11 cellular contexts compared by ENCODE assay signal in genomic region chr7:25029075-25029474, GRCh38. TPM values are rescaled to one million over a fixed set of nuclear protein-coding genes. Genes with fewer than 3 reads are reported as not detected.
DNase-seq lines count a peak whose midpoint lies in the region; ATAC-seq and TF ChIP-seq lines count a peak whose summit lies in the region.
"Had no signal": no experiment of that assay in that cellular context is flagged by ENCODE, and none has a peak within 500 bp of the region (broad histone marks: within the 10 kb centered on the region; RNA-seq: fewer than 3 reads in every experiment).

No MANE protein-coding gene starts in this region.

- no peak for TF ChIP-seq EP300 in esophagus muscularis mucosa (IDR thresholded peaks at IDR 0.05)

- H3K4me3 Mint-ChIP-seq in activated CD8-positive, alpha-beta T cell treated with anti-CD3 and anti-CD28 coated beads, Interleukin-2, amount 10 ng/mL, durations not matched to agents 7 days and 5 days: no peak overlapping the region

- H4K20me1 ChIP-seq in MM.1S (ENCODE audit: insufficient read depth, low read length): no peaks in the 10 kb centered on the region

- no peak for TF ChIP-seq POLR2A in esophagus muscularis mucosa (IDR thresholded peaks at IDR 0.05; ENCODE audit: low read depth)

- POLR2A ChIA-PET in activated CD8-positive, alpha-beta T cell treated with anti-CD3 and anti-CD28 coated beads, Interleukin-2, amount 10 ng/mL, durations not matched to agents 7 days and 5 days (lab: Charles Lee): interaction anchor here (0.9 to 1.1 kb wide), 2 partner anchors 50 to 63 kb away, joined by 3 to 4 read pairs; no protein-coding TSS in a partner anchor

- TF ChIP-seq CTCF in right atrium auricular region (IDR thresholded peaks at IDR 0.05) (no peak), esophagus muscularis mucosa (IDR thresholded peaks at IDR 0.05) (no peak), MM.1S (IDR thresholded peaks at IDR 0.05; ENCODE audit: low read length) (no peak)

- 60% methylated on average over 1 of the region's 1 CpG for WGBS in esophagus muscularis mucosa

- H3K27me3 Mint-ChIP-seq in activated CD8-positive, alpha-beta T cell treated with anti-CD3 and anti-CD28 coated beads, Interleukin-2, amount 10 ng/mL, durations not matched to agents 7 days and 5 days (ENCODE audit: low read depth): peaks cover 11% of the 10 kb centered on the region

- no peak overlapping the region for H3K4me2 ChIP-seq in MM.1S (ENCODE audit: low read depth, low read length)

- ATAC-seq in activated CD8-positive, alpha-beta T cell treated with anti-CD3 and anti-CD28 coated beads, Interleukin-2, amount 10 ng/mL, durations not matched to agents 7 days and 5 days: peak; percentile 67
- no peak for ATAC-seq in GM19324 (IDR thresholded peaks at IDR 0.05; ENCODE audit: low FRiP score, unreplicated experiment)

- peak overlapping the region; percentile 90 for H3K27ac Mint-ChIP-seq in activated CD8-positive, alpha-beta T cell treated with anti-CD3 and anti-CD28 coated beads, Interleukin-2, amount 10 ng/mL, durations not matched to agents 7 days and 5 days

- CTCF ChIA-PET in activated CD8-positive, alpha-beta T cell treated with anti-CD3 and anti-CD28 coated beads, Interleukin-2, amount 10 ng/mL, durations not matched to agents 7 days and 5 days (lab: Charles Lee): interaction anchor here (0.9 to 5.3 kb wide), 9 partner anchors 9 to 217 kb away, joined by 3 to 22 read pairs (median 5); no protein-coding TSS in a partner anchor

- H3K36me3 Mint-ChIP-seq in activated CD8-positive, alpha-beta T cell treated with anti-CD3 and anti-CD28 coated beads, Interleukin-2, amount 10 ng/mL, durations not matched to agents 7 days and 5 days (ENCODE audit: low read depth): no peaks in the 10 kb centered on the region

- peaks cover 5% of the 10 kb centered on the region for H3K9me3 Mint-ChIP-seq in activated CD8-positive, alpha-beta T cell treated with anti-CD3 and anti-CD28 coated beads, Interleukin-2, amount 10 ng/mL, durations not matched to agents 7 days and 5 days (ENCODE audit: insufficient read depth)

- peaks cover 36% of the 10 kb centered on the region for H3K4me1 Mint-ChIP-seq in activated CD8-positive, alpha-beta T cell treated with anti-CD3 and anti-CD28 coated beads, Interleukin-2, amount 10 ng/mL, durations not matched to agents 7 days and 5 days (ENCODE audit: low read depth)

- H2AFZ ChIP-seq in MM.1S (ENCODE audit: low read length): no peak overlapping the region

- H3K27ac ChIP-seq in right atrium auricular region (peak overlapping the region; percentile 37 to 64), esophagus muscularis mucosa (replicated peaks in 1 of 4) (no peak overlapping the region), MM.1S (ENCODE audit: low read length) (no peak overlapping the region)
- H3K27ac ChIP-seq: suprapubic skin had no signal

- intact Hi-C loops in esophagus muscularis mucosa (cut with DNase I): no loop called here

- DNase-seq in stimulated activated CD4-positive, alpha-beta T cell treated with anti-CD3 and anti-CD28 coated beads, Interleukin-15, amount 100 ng/mL, for 24 hours: peak; percentile 14
- no peak for DNase-seq in stimulated activated CD4-positive, alpha-beta T cell treated with anti-CD3 and anti-CD28 coated beads, Interleukin-12 subunit alpha, Interleukin-12 subunit beta, amount 100 ng/mL, for 4 hours
- DNase-seq in activated CD8-positive, alpha-beta T cell treated with anti-CD3 and anti-CD28 coated beads, Interleukin-2, amount 10 ng/mL, durations not matched to agents 7 days and 5 days: peak; percentile 29
- DNase-seq in right atrium auricular region (ENCODE audit: low spot score) (no peak), HuH-7.5 (ENCODE audit: low spot score) (no peak), esophagus muscularis mucosa (ENCODE audit: extremely low spot score) (no peak), MM.1S (no peak)
- DNase-seq: BE2C had no signal

- H3K36me3 ChIP-seq in right atrium auricular region (no peaks in the 10 kb centered on the region), esophagus muscularis mucosa (no peaks in the 10 kb centered on the region), MM.1S (replicated peaks; ENCODE audit: insufficient read depth, low read length) (no peaks in the 10 kb centered on the region)
- H3K36me3 ChIP-seq: BE2C, SJCRH30, suprapubic skin had no signal

- no peaks in the 10 kb centered on the region for H3K9me2 ChIP-seq in MM.1S (replicated peaks; ENCODE audit: insufficient read depth, low read length)

- H3K4me1 ChIP-seq in right atrium auricular region: peaks cover 0 to 9% of the 10 kb centered on the region in 2 donors
- peaks cover 0 to 11% (median 6%) of the 10 kb centered on the region in 4 donors for H3K4me1 ChIP-seq in esophagus muscularis mucosa
- peaks cover 28% of the 10 kb centered on the region for H3K4me1 ChIP-seq in MM.1S (ENCODE audit: low read length)
- H3K4me1 ChIP-seq: BE2C, suprapubic skin had no signal

- no peaks in the 10 kb centered on the region for H3K79me2 ChIP-seq in MM.1S (ENCODE audit: low read length)

- H3K4me3 ChIP-seq in right atrium auricular region: no peak overlapping the region
- H3K4me3 ChIP-seq in esophagus muscularis mucosa: no peak overlapping the region
- no peak overlapping the region for H3K4me3 ChIP-seq in MM.1S (ENCODE audit: low read length)
- H3K4me3 ChIP-seq: suprapubic skin had no signal

- H3F3A ChIP-seq in MM.1S (ENCODE audit: insufficient read depth, low read length): peaks cover 19% of the 10 kb centered on the region

- H3K27me3 ChIP-seq in right atrium auricular region: no peaks in the 10 kb centered on the region
- H3K27me3 ChIP-seq in esophagus muscularis mucosa: no peaks in the 10 kb centered on the region
- no peaks in the 10 kb centered on the region for H3K27me3 ChIP-seq in MM.1S (replicated peaks; ENCODE audit: insufficient read depth, low read length)
- H3K27me3 ChIP-seq: BE2C, SJCRH30, suprapubic skin had no signal

- no peaks in the 10 kb centered on the region for H3K9me3 ChIP-seq in right atrium auricular region
- H3K9me3 ChIP-seq in esophagus muscularis mucosa: no peaks in the 10 kb centered on the region
- H3K9me3 ChIP-seq in MM.1S (replicated peaks; ENCODE audit: insufficient read depth, low read length): no peaks in the 10 kb centered on the region
- H3K9me3 ChIP-seq: BE2C, SJCRH30, suprapubic skin had no signal

- H3K9ac ChIP-seq in MM.1S (ENCODE audit: low read length): no peak overlapping the region

RNA-seq across cellular contexts. Expression of gene OSBPL3, which starts 49.1 kb away (rescaled TPM):
- 10 to 100 TPM; 73.0 to 83.0 TPM for total RNA-seq in activated CD8-positive, alpha-beta T cell treated with anti-CD3 and anti-CD28 coated beads, Interleukin-2, amount 10 ng/mL, durations not matched to agents 7 days and 5 days
- 1 to 10 TPM; 4.8 to 6.7 TPM for total RNA-seq in right atrium auricular region
- total RNA-seq in esophagus muscularis mucosa: 1 to 10 TPM; 2.6 to 4.6 (median 3.3) TPM

Comparison
In these comparisons a context has a peak if more than half of its experiments do, and no peak if none do; other contexts are left out.
1. DNase-seq: peak in stimulated activated CD4-positive, alpha-beta T cell treated with anti-CD3 and anti-CD28 coated beads, Interleukin-15, amount 100 ng/mL, for 24 hours (single experiment) and activated CD8-positive, alpha-beta T cell treated with anti-CD3 and anti-CD28 coated beads, Interleukin-2, amount 10 ng/mL, durations not matched to agents 7 days and 5 days (single experiment); none in stimulated activated CD4-positive, alpha-beta T cell treated with anti-CD3 and anti-CD28 coated beads, Interleukin-12 subunit alpha, Interleukin-12 subunit beta, amount 100 ng/mL, for 4 hours (single experiment), right atrium auricular region (single experiment), HuH-7.5 (single experiment), esophagus muscularis mucosa (single experiment) and MM.1S (single experiment).
2. H3K27ac ChIP-seq: peak in right atrium auricular region (2 of 2); none in esophagus muscularis mucosa (0 of 4) and MM.1S (single experiment).
3. RNA of gene OSBPL3, which starts 49.1 kb away (total RNA-seq): 73.0 to 83.0 TPM in activated CD8-positive, alpha-beta T cell treated with anti-CD3 and anti-CD28 coated beads, Interleukin-2, amount 10 ng/mL, durations not matched to agents 7 days and 5 days; 4.8 to 6.7 TPM in right atrium auricular region and 2.6 to 4.6 TPM in esophagus muscularis mucosa; every median in the first group is over 4 times any median in the second.